In the genomic region with DNA sequence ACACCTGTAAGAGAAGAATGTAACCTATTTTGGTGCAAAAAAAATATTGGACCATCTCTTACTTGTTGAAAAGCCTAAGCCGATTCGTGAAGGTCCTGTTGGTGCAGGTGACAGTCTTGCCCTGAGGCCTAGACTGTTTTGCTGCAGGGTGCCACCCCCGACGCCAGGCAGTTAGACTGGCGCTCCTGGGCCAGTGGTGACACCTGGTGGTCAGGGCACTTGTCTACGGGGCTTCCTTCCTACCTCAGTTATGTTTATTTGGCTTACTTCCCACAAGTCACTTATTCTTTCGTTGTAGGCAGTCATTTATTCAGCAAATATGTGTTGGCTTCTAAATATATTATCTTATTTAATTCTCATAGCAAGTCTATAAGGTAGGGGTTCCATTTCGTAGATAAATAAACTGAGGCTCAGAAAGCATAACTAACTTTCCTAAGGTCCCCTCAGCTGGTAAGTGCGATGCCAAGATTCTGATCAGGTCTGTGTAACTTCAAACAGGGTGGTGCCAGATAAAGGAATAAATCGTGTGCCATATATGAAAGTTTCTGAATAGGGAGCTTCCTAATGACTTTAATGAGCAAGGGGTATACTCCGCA, we compare ENCODE assay signal across 2 cellular contexts.
TF ChIP-seq lines count a peak whose summit lies in the region.

No MANE protein-coding gene starts in this region.

TF ChIP-seq in K562, 482 proteins besides CTCF, POLR2A, EP300 and RAD21 (continues in another document):
- TF ChIP-seq ZNF24 (IDR thresholded peaks at IDR 0.05), result peak; percentile 61
- peak; percentile 17 for TF ChIP-seq SMARCB1 (IDR thresholded peaks at IDR 0.05; ENCODE audit: insufficient read length, low read depth)
- peak; percentile 79; the same call in 1 of the 2 replicates for TF ChIP-seq CC2D1A (IDR thresholded peaks at IDR 0.05)
- TF ChIP-seq XRCC5 (IDR thresholded peaks at IDR 0.05; ENCODE audit: low read depth, low read length), result 0 out of 2 replicates have a peak, but pooled peaks have one; percentile 44
- TF ChIP-seq BCOR (IDR thresholded peaks at IDR 0.05), result no peak; the same call in 1 of the 2 replicates
- TF ChIP-seq, protein P1, sequence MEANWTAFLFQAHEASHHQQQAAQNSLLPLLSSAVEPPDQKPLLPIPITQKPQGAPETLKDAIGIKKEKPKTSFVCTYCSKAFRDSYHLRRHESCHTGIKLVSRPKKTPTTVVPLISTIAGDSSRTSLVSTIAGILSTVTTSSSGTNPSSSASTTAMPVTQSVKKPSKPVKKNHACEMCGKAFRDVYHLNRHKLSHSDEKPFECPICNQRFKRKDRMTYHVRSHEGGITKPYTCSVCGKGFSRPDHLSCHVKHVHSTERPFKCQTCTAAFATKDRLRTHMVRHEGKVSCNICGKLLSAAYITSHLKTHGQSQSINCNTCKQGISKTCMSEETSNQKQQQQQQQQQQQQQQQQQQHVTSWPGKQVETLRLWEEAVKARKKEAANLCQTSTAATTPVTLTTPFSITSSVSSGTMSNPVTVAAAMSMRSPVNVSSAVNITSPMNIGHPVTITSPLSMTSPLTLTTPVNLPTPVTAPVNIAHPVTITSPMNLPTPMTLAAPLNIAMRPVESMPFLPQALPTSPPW (CRISPR knock-in tag; IDR thresholded peaks at IDR 0.05), result no peak; the same call in 1 of the 2 replicates
- no peak for TF ChIP-seq ZZZ3 (IDR thresholded peaks at IDR 0.05)
- TF ChIP-seq RCOR1 (IDR thresholded peaks at IDR 0.05; ENCODE audit: borderline replicate concordance in 1 of 2, low read depth in 2 of 2, low read length in 2 of 2), result 0 out of 4 replicates have a peak, but pooled peaks of 1 of the 2 experiments have one; percentile 34
- TF ChIP-seq, protein P2, sequence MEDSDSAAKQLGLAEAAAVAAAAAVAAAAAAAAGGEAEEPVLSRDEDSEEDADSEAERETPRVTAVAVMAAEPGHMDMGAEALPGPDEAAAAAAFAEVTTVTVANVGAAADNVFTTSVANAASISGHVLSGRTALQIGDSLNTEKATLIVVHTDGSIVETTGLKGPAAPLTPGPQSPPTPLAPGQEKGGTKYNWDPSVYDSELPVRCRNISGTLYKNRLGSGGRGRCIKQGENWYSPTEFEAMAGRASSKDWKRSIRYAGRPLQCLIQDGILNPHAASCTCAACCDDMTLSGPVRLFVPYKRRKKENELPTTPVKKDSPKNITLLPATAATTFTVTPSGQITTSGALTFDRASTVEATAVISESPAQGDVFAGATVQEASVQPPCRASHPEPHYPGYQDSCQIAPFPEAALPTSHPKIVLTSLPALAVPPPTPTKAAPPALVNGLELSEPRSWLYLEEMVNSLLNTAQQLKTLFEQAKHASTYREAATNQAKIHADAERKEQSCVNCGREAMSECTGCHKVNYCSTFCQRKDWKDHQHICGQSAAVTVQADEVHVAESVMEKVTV (CRISPR knock-in tag; IDR thresholded peaks at IDR 0.05), result peak; percentile 92
- TF ChIP-seq RB1 (IDR thresholded peaks at IDR 0.05; ENCODE audit: low read depth), result 0 out of 2 replicates have a peak, but pooled peaks have one; percentile 31
- no peak for TF ChIP-seq SMARCA5 (IDR thresholded peaks at IDR 0.05)
- no peak for TF ChIP-seq MTA2 (IDR thresholded peaks at IDR 0.05; ENCODE audit: low read depth)
- TF ChIP-seq YY1 (IDR thresholded peaks at IDR 0.05; ENCODE audit: borderline replicate concordance in 1 of 3, control insufficient read depth in 1 of 3, extremely low read depth in 1 of 3, insufficient read depth in 3 of 3, insufficient read length in 1 of 3, insufficient replicate concordance in 2 of 3, low read depth in 1 of 3, low read length in 2 of 3), result peak in 1 of 3 experiments; percentile 33
- TF ChIP-seq ZNF263 (CRISPR knock-in tag; IDR thresholded peaks at IDR 0.05; ENCODE audit: borderline replicate concordance), result no peak
- no peak for TF ChIP-seq ILK (tag; IDR thresholded peaks at IDR 0.05; ENCODE audit: borderline replicate concordance, low read depth)
- TF ChIP-seq CTBP1 (IDR thresholded peaks at IDR 0.05; ENCODE audit: borderline replicate concordance), result peak; percentile 14; the same call in 1 of the 2 replicates
- TF ChIP-seq BRD9 (IDR thresholded peaks at IDR 0.05; ENCODE audit: low read depth, partially characterized antibody), result peak; percentile 55
- TF ChIP-seq MYC (IDR thresholded peaks at IDR 0.05; ENCODE audit: low read depth, low read length), result 0 out of 2 replicates have a peak, but pooled peaks have one; percentile 24
- no peak for TF ChIP-seq MYC (CRISPR knock-in tag; IDR thresholded peaks at IDR 0.05; ENCODE audit: borderline replicate concordance, low read depth)
- 0 out of 2 replicates have a peak, but pooled peaks have one; percentile 4 for TF ChIP-seq GTF2E2 (tag; IDR thresholded peaks at IDR 0.05)
- TF ChIP-seq STAG1 (CRISPR knock-in tag; IDR thresholded peaks at IDR 0.05; ENCODE audit: borderline replicate concordance), result peak; percentile 42; the same call in 1 of the 2 replicates
- TF ChIP-seq HSF4 (CRISPR knock-in tag; IDR thresholded peaks at IDR 0.05; ENCODE audit: borderline replicate concordance), result no peak
- TF ChIP-seq SMAD4 (CRISPR knock-in tag; conservative IDR thresholded peaks at IDR 0.05), result 0 out of 2 replicates have a peak, but pooled peaks have one; percentile 61
- TF ChIP-seq ZNF77 (CRISPR knock-in tag; IDR thresholded peaks at IDR 0.05), result no peak
- TF ChIP-seq, protein P3, sequence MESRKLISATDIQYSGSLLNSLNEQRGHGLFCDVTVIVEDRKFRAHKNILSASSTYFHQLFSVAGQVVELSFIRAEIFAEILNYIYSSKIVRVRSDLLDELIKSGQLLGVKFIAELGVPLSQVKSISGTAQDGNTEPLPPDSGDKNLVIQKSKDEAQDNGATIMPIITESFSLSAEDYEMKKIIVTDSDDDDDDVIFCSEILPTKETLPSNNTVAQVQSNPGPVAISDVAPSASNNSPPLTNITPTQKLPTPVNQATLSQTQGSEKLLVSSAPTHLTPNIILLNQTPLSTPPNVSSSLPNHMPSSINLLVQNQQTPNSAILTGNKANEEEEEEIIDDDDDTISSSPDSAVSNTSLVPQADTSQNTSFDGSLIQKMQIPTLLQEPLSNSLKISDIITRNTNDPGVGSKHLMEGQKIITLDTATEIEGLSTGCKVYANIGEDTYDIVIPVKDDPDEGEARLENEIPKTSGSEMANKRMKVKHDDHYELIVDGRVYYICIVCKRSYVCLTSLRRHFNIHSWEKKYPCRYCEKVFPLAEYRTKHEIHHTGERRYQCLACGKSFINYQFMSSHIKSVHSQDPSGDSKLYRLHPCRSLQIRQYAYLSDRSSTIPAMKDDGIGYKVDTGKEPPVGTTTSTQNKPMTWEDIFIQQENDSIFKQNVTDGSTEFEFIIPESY (CRISPR knock-in tag; IDR thresholded peaks at IDR 0.05), result peak; percentile 75
- TF ChIP-seq ZEB2 (IDR thresholded peaks at IDR 0.05), result 0 out of 2 replicates have a peak, but pooled peaks have one; percentile 17
- 0 out of 3 replicates have a peak, but pooled peaks of 1 of the 2 experiments have one; percentile 23 for TF ChIP-seq CBX3 (IDR thresholded peaks at IDR 0.05; ENCODE audit: borderline replicate concordance in 1 of 2, low read length in 2 of 2)

TF ChIP-seq in HepG2, 621 proteins besides CTCF, POLR2A, EP300 and RAD21 (continues in another document):
- TF ChIP-seq, protein P4, sequence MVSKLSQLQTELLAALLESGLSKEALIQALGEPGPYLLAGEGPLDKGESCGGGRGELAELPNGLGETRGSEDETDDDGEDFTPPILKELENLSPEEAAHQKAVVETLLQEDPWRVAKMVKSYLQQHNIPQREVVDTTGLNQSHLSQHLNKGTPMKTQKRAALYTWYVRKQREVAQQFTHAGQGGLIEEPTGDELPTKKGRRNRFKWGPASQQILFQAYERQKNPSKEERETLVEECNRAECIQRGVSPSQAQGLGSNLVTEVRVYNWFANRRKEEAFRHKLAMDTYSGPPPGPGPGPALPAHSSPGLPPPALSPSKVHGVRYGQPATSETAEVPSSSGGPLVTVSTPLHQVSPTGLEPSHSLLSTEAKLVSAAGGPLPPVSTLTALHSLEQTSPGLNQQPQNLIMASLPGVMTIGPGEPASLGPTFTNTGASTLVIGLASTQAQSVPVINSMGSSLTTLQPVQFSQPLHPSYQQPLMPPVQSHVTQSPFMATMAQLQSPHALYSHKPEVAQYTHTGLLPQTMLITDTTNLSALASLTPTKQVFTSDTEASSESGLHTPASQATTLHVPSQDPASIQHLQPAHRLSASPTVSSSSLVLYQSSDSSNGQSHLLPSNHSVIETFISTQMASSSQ (IDR thresholded peaks at IDR 0.05; ENCODE audit: low read depth), result no peak
- TF ChIP-seq, protein P4 (CRISPR knock-in tag; IDR thresholded peaks at IDR 0.05; ENCODE audit: borderline replicate concordance), result no peak
- TF ChIP-seq ZFY (CRISPR knock-in tag; IDR thresholded peaks at IDR 0.05) (peak; percentile 53), SRSF4 (IDR thresholded peaks at IDR 0.05; ENCODE audit: low read depth, low read length, poor library complexity, severe bottlenecking) (no peak), NR3C1 (CRISPR knock-in tag; IDR thresholded peaks at IDR 0.05) (no peak), ZSCAN20 (CRISPR knock-in tag; IDR thresholded peaks at IDR 0.05; ENCODE audit: borderline replicate concordance) (no peak), SNAPC2 (CRISPR knock-in tag; IDR thresholded peaks at IDR 0.05) (no peak), PHF8 (CRISPR knock-in tag; IDR thresholded peaks at IDR 0.05) (no peak), ZSCAN21 (CRISPR knock-in tag; IDR thresholded peaks at IDR 0.05; ENCODE audit: borderline replicate concordance) (no peak), CEBPB (IDR thresholded peaks at IDR 0.05; ENCODE audit: borderline replicate concordance, low read depth, low read length) (no peak), NCOA1 (CRISPR knock-in tag; IDR thresholded peaks at IDR 0.05) (no peak), NCOA2 (CRISPR knock-in tag; IDR thresholded peaks at IDR 0.05) (0 out of 2 replicates have a peak, but pooled peaks have one; percentile 17), ZNF75D (CRISPR knock-in tag; IDR thresholded peaks at IDR 0.05; ENCODE audit: borderline replicate concordance) (no peak), STAG1 (CRISPR knock-in tag; IDR thresholded peaks at IDR 0.05) (peak; percentile 84), GTF2F1 (IDR thresholded peaks at IDR 0.05; ENCODE audit: low read length) (no peak), XRCC5 (optimal IDR thresholded peaks at IDR 0.05; ENCODE audit: low read length) (peak; percentile 24)
- TF ChIP-seq, protein P5, sequence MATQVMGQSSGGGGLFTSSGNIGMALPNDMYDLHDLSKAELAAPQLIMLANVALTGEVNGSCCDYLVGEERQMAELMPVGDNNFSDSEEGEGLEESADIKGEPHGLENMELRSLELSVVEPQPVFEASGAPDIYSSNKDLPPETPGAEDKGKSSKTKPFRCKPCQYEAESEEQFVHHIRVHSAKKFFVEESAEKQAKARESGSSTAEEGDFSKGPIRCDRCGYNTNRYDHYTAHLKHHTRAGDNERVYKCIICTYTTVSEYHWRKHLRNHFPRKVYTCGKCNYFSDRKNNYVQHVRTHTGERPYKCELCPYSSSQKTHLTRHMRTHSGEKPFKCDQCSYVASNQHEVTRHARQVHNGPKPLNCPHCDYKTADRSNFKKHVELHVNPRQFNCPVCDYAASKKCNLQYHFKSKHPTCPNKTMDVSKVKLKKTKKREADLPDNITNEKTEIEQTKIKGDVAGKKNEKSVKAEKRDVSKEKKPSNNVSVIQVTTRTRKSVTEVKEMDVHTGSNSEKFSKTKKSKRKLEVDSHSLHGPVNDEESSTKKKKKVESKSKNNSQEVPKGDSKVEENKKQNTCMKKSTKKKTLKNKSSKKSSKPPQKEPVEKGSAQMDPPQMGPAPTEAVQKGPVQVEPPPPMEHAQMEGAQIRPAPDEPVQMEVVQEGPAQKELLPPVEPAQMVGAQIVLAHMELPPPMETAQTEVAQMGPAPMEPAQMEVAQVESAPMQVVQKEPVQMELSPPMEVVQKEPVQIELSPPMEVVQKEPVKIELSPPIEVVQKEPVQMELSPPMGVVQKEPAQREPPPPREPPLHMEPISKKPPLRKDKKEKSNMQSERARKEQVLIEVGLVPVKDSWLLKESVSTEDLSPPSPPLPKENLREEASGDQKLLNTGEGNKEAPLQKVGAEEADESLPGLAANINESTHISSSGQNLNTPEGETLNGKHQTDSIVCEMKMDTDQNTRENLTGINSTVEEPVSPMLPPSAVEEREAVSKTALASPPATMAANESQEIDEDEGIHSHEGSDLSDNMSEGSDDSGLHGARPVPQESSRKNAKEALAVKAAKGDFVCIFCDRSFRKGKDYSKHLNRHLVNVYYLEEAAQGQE (IDR thresholded peaks at IDR 0.05; ENCODE audit: borderline replicate concordance in 1 of 2, low read depth in 1 of 2, low read length in 2 of 2), result no peak
- TF ChIP-seq, protein P6, sequence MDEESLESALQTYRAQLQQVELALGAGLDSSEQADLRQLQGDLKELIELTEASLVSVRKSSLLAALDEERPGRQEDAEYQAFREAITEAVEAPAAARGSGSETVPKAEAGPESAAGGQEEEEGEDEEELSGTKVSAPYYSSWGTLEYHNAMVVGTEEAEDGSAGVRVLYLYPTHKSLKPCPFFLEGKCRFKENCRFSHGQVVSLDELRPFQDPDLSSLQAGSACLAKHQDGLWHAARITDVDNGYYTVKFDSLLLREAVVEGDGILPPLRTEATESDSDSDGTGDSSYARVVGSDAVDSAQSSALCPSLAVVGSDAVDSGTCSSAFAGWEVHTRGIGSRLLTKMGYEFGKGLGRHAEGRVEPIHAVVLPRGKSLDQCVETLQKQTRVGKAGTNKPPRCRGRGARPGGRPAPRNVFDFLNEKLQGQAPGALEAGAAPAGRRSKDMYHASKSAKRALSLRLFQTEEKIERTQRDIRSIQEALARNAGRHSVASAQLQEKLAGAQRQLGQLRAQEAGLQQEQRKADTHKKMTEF (CRISPR knock-in tag; IDR thresholded peaks at IDR 0.05), result 0 out of 2 replicates have a peak, but pooled peaks have one; percentile 33
